ENCODE assay signal across 8 cellular contexts in genomic region chr16:69761983-69762842, GRCh38. TPM values are rescaled to one million over a fixed set of nuclear protein-coding genes. Genes with fewer than 3 reads are reported as not detected.
A peak's percentile ranks its signal among the peaks of the same experiment; 100 is the strongest.
DNase-seq lines count a peak whose midpoint lies in the region; ATAC-seq lines count a peak whose summit lies in the region.

Gene WWP2, plus strand, starts transcription at chr16:69762332. Its CDS starts 24,679 bp downstream, at chr16:69787011.

- peak within 1 kb of the TSS; percentile 97 for H3K9ac ChIP-seq in mucosa of stomach (ENCODE audit: low read length)

- peak; percentile 70 for ATAC-seq in GM19452 (IDR thresholded peaks at IDR 0.05; ENCODE audit: unreplicated experiment)

- H3K36me3 ChIP-seq in CD8-positive, alpha-beta memory T cell (ENCODE audit: insufficient read depth, low read length) = no peaks in the 10 kb centered on the region
- H3K36me3 ChIP-seq in esophagus (ENCODE audit: control insufficient read depth in 2 of 2, insufficient read depth in 2 of 2, low read length in 1 of 2) = no peaks in the 10 kb centered on the region
- no peaks in the 10 kb centered on the region for H3K36me3 ChIP-seq in mucosa of stomach (ENCODE audit: control insufficient read depth, insufficient read depth, low read length)

- H3K9me3 Mint-ChIP-seq in CD8-positive, alpha-beta memory T cell = no peaks in the 10 kb centered on the region

- H3K27me3 ChIP-seq in CD8-positive, alpha-beta memory T cell (ENCODE audit: insufficient read depth, low read length, poor library complexity, severe bottlenecking) = no peaks in the 10 kb centered on the region
- H3K27me3 ChIP-seq in esophagus (ENCODE audit: control insufficient read depth in 1 of 2, insufficient read depth in 2 of 2, low read length in 2 of 2) (no peaks in the 10 kb centered on the region), mucosa of stomach (ENCODE audit: control insufficient read depth, insufficient read depth, low read length) (no peaks in the 10 kb centered on the region)

- peaks cover 0 to 1% of the 10 kb centered on the region in 2 donors for H3K27me3 Mint-ChIP-seq in CD8-positive, alpha-beta memory T cell

- DNase-seq in CD8-positive, alpha-beta memory T cell = peak; percentile 72 to 89 (median 78)
- DNase-seq in HT-29 (ENCODE audit: low spot score) = peak; percentile 89
- DNase-seq in OCI-M2 (lab: John Stamatoyannopoulos, UW; ENCODE audit: unreplicated experiment) = peak; percentile 26
- peak; percentile 83 for DNase-seq in activated T-cell treated with anti-CD3 and anti-CD28 coated beads, Interleukin-2, amount 50 U/mL, for 1 hour
- peak; percentile 82 for DNase-seq in stimulated activated CD8-positive, alpha-beta memory T cell treated with anti-CD3 and anti-CD28 coated beads, Interleukin-4, amount 100 ng/mL, for 48 hours

- 0 to 1% methylated on average over 40 to 68 of the region's 68 CpGs for WGBS in esophagus, 2 donors

- H3K27ac ChIP-seq in CD8-positive, alpha-beta memory T cell (ENCODE audit: low read depth, low read length) = peak within 1 kb of the TSS; percentile 77
- H3K27ac ChIP-seq in esophagus (ENCODE audit: low read depth in 2 of 2, low read length in 1 of 2) = peak within 1 kb of the TSS; percentile 93 to 96

- H3K27ac Mint-ChIP-seq in CD8-positive, alpha-beta memory T cell = peak within 1 kb of the TSS; percentile 97 to 100 (median 98)

- peaks cover 0 to 11% (median 1%) of the 10 kb centered on the region in 3 donors for H3K36me3 Mint-ChIP-seq in CD8-positive, alpha-beta memory T cell

- CTCF ChIA-PET in CD8-positive, alpha-beta memory T cell (lab: Charles Lee) = interaction anchor here (1.0 to 1.6 kb wide), 4 partner anchors 7 to 53 kb away, joined by 3 to 7 read pairs (median 6); partner anchors contain the start of gene NOB1

- H3K4me3 ChIP-seq in CD8-positive, alpha-beta memory T cell (ENCODE audit: low read length) = peak within 1 kb of the TSS; percentile 79
- H3K4me3 ChIP-seq in esophagus (ENCODE audit: low read depth in 1 of 2, low read length in 2 of 2) (peak within 1 kb of the TSS; percentile 69 to 92), mucosa of stomach (ENCODE audit: low read length) (peak within 1 kb of the TSS; percentile 94)

- H3K4me3 Mint-ChIP-seq in CD8-positive, alpha-beta memory T cell = peak within 1 kb of the TSS; percentile 93 to 95 (median 94)

- H3K4me1 Mint-ChIP-seq in CD8-positive, alpha-beta memory T cell = peaks cover 34 to 49% (median 43%) of the 10 kb centered on the region in 3 donors

- POLR2A ChIA-PET in CD8-positive, alpha-beta memory T cell (lab: Charles Lee) = interaction anchor here (0.5 to 1.6 kb wide), 9 partner anchors 8 to 1009 kb away, joined by 3 to 7 read pairs (median 4); partner anchors contain the start of genes AARS1, NOB1 and NQO1

- peaks cover 21% of the 10 kb centered on the region for H3K4me1 ChIP-seq in CD8-positive, alpha-beta memory T cell (ENCODE audit: insufficient read depth, low read length)
- no peaks in the 10 kb centered on the region for H3K4me1 ChIP-seq in esophagus (ENCODE audit: control insufficient read depth in 2 of 2, insufficient read depth in 2 of 2, low read length in 1 of 2)
- H3K4me1 ChIP-seq in mucosa of stomach (ENCODE audit: control insufficient read depth, insufficient read depth, low read length) = peaks cover 12% of the 10 kb centered on the region

- no peaks in the 10 kb centered on the region for H3K9me3 ChIP-seq in CD8-positive, alpha-beta memory T cell (ENCODE audit: low read length)
- H3K9me3 ChIP-seq in esophagus (ENCODE audit: control insufficient read depth in 2 of 2, insufficient read depth in 1 of 2, low read depth in 1 of 2, low read length in 1 of 2) (no peaks in the 10 kb centered on the region), mucosa of stomach (ENCODE audit: control insufficient read depth, low read length) (no peaks in the 10 kb centered on the region)

RNA-seq across cellular contexts. Expression of gene WWP2, which starts in this region (rescaled TPM):
- 10 to 100 TPM; 41.0 to 46.3 TPM for total RNA-seq in CD8-positive, alpha-beta memory T cell
- 50.6 TPM for polyA plus RNA-seq in CD8-positive, alpha-beta memory T cell
- total RNA-seq in HT-29 (2014; rRNA removed; shearing (Covaris generic)) = 38.1 and 40.1 TPM in 2 replicates
- 10 to 100 TPM; 17.7 to 18.5 TPM for polyA plus RNA-seq in esophagus

Comparison
In these comparisons a context has a peak if more than half of its experiments do, and no peak if none do; other contexts are left out.
1. Peak in every context shown above with its lines: DNase-seq, ATAC-seq, H3K4me3 ChIP-seq and H3K27ac ChIP-seq.
2. DNase-seq: peak in every context shown above with its lines; median percentile 89 in HT-29; 83 in activated T-cell treated with anti-CD3 and anti-CD28 coated beads, Interleukin-2, amount 50 U/mL, for 1 hour; 82 in stimulated activated CD8-positive, alpha-beta memory T cell treated with anti-CD3 and anti-CD28 coated beads, Interleukin-4, amount 100 ng/mL, for 48 hours; 78 in CD8-positive, alpha-beta memory T cell; 26 in OCI-M2.